ENCODE assay signal across 16 cellular contexts in the genomic region with DNA sequence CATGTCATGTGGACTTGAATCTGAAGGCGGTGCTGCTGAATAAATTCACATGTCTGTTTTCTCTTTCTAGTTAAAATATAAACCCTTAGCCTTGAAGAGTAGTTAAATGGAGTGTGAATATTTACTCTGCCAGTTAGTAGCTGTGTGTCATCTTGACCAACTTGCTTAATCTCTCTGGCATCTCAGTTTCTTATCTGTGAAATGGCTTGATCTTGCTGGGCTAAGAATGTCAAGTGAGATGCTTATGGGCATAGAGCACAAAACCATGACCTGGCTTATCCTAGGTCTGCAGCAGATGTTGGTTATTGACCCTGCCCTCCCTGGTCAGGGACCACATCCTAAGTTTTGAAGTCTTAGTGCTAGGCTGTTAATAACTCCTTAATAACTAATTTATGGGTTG.
"Had no signal": no experiment of that assay in that cellular context is flagged by ENCODE, and none has a peak within 500 bp of the region (broad histone marks: within the 10 kb centered on the region; RNA-seq: fewer than 3 reads in every experiment).

No MANE protein-coding gene starts in this region.

- H3K27me3 ChIP-seq: body of pancreas, gastroesophageal sphincter, right atrium auricular region, tibial artery, vagina had no signal

- H3K4me1 ChIP-seq: right atrium auricular region had no signal

- H3K4me3 Mint-ChIP-seq: activated T-cell treated with anti-CD3 and anti-CD28 coated beads, Interleukin-2, amount 50 U/mL, for 72 hours had no signal

- H3K36me3 ChIP-seq: gastroesophageal sphincter, right atrium auricular region, vagina had no signal

- DNase-seq: activated naive CD4-positive, alpha-beta T cell; activated T-cell treated with anti-CD3 and anti-CD28 coated beads, Interleukin-2, amount 50 U/mL, for 72 hours; amniotic stem cell; body of pancreas; central memory CD4-positive, alpha-beta T cell; cortex of kidney; effector memory CD4-positive, alpha-beta T cell; posterior cingulate gyrus; small intestine; tibial artery had no signal

- H3K4me3 ChIP-seq: body of pancreas, gastroesophageal sphincter, right atrium auricular region, tibial artery, vagina had no signal

- H3K9me3 ChIP-seq: body of pancreas, tibial artery, vagina had no signal

- FAIRE-seq: keratinocyte, small intestine had no signal

- ATAC-seq: activated CD4-positive, CD25-positive, alpha-beta regulatory T cell treated with anti-CD3 and anti-CD28 coated beads, Interleukin-2, amount 50 U/mL, for 24 hours; activated T-cell treated with anti-CD3 and anti-CD28 coated beads, Interleukin-2, amount 50 U/mL, for 72 hours; body of pancreas; gastroesophageal sphincter had no signal

- H3K27ac ChIP-seq: body of pancreas, epithelial cell of prostate, gastroesophageal sphincter, right atrium auricular region, tibial artery, vagina had no signal
